Comparison of ENCODE assay signal across 3 cellular contexts in the genomic region with DNA sequence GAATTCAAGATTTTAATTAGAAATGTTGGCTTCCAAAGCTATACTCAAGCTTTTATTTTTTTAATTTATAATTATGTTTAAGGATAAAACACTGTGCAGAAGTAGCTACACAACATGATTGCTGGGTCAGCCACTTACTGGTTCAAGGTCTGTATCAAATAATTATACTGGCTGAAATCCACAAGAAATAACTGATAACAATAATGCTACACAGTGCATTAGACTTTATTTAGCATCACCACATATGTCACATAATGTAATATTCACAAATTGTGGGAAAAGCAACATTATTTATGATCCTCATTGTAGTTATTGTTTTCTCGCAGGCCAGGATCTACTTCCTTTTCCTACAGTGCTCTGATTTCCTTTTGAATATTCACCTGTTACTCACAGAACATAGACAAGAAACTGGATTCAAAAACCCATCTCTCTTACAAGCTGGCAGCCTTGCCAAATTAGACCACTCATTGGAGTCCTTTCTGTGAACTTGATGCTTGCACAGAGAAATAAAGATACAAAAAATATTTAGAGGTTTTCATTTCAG.
TF ChIP-seq lines count a peak whose summit lies in the region.

No MANE protein-coding gene starts in this region.

TF ChIP-seq in SK-N-SH, 30 proteins besides CTCF, POLR2A, EP300 and RAD21 (continued from another document):
- TF ChIP-seq, protein P1, sequence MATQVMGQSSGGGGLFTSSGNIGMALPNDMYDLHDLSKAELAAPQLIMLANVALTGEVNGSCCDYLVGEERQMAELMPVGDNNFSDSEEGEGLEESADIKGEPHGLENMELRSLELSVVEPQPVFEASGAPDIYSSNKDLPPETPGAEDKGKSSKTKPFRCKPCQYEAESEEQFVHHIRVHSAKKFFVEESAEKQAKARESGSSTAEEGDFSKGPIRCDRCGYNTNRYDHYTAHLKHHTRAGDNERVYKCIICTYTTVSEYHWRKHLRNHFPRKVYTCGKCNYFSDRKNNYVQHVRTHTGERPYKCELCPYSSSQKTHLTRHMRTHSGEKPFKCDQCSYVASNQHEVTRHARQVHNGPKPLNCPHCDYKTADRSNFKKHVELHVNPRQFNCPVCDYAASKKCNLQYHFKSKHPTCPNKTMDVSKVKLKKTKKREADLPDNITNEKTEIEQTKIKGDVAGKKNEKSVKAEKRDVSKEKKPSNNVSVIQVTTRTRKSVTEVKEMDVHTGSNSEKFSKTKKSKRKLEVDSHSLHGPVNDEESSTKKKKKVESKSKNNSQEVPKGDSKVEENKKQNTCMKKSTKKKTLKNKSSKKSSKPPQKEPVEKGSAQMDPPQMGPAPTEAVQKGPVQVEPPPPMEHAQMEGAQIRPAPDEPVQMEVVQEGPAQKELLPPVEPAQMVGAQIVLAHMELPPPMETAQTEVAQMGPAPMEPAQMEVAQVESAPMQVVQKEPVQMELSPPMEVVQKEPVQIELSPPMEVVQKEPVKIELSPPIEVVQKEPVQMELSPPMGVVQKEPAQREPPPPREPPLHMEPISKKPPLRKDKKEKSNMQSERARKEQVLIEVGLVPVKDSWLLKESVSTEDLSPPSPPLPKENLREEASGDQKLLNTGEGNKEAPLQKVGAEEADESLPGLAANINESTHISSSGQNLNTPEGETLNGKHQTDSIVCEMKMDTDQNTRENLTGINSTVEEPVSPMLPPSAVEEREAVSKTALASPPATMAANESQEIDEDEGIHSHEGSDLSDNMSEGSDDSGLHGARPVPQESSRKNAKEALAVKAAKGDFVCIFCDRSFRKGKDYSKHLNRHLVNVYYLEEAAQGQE (IDR thresholded peaks at IDR 0.05; ENCODE audit: low read depth, low read length) = no peak
- TF ChIP-seq SIN3A (IDR thresholded peaks at IDR 0.05; ENCODE audit: borderline replicate concordance, low read depth, low read length) = no peak
- peak; percentile 57; the same call in 1 of the 2 replicates for TF ChIP-seq RCOR1 (IDR thresholded peaks at IDR 0.05; ENCODE audit: low read length)
- TF ChIP-seq TCF12 (IDR thresholded peaks at IDR 0.05) = no peak
- TF ChIP-seq FOXJ3 (CRISPR knock-in tag; IDR thresholded peaks at IDR 0.05) = no peak

TF ChIP-seq in SK-N-SH treated with all-trans-retinoic acid at 6 μM for 48 hours, 23 proteins besides CTCF, POLR2A, EP300 and RAD21 (continued from another document):
- TF ChIP-seq, protein P2, sequence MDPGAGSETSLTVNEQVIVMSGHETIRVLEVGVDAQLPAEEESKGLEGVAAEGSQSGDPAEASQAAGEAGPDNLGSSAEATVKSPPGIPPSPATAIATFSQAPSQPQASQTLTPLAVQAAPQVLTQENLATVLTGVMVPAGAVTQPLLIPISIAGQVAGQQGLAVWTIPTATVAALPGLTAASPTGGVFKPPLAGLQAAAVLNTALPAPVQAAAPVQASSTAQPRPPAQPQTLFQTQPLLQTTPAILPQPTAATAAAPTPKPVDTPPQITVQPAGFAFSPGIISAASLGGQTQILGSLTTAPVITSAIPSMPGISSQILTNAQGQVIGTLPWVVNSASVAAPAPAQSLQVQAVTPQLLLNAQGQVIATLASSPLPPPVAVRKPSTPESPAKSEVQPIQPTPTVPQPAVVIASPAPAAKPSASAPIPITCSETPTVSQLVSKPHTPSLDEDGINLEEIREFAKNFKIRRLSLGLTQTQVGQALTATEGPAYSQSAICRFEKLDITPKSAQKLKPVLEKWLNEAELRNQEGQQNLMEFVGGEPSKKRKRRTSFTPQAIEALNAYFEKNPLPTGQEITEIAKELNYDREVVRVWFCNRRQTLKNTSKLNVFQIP (CRISPR knock-in tag; IDR thresholded peaks at IDR 0.05; ENCODE audit: borderline replicate concordance, low read depth) = no peak
- TF ChIP-seq ESRRG (CRISPR knock-in tag; IDR thresholded peaks at IDR 0.05) (no peak), OSR1 (CRISPR knock-in tag; IDR thresholded peaks at IDR 0.05) (no peak), ZNF70 (CRISPR knock-in tag; IDR thresholded peaks at IDR 0.05) (no peak), ZNF565 (CRISPR knock-in tag; conservative IDR thresholded peaks at IDR 0.05; ENCODE audit: low read depth) (no peak), TSHZ2 (CRISPR knock-in tag; IDR thresholded peaks at IDR 0.05) (no peak), CSDC2 (CRISPR knock-in tag; IDR thresholded peaks at IDR 0.05) (no peak), BACH2 (CRISPR knock-in tag; IDR thresholded peaks at IDR 0.05; ENCODE audit: borderline replicate concordance) (no peak), SNAI2 (CRISPR knock-in tag; IDR thresholded peaks at IDR 0.05) (no peak), RARB (CRISPR knock-in tag; IDR thresholded peaks at IDR 0.05) (no peak), PPARA (CRISPR knock-in tag; IDR thresholded peaks at IDR 0.05; ENCODE audit: borderline replicate concordance) (no peak), ZFP30 (CRISPR knock-in tag; IDR thresholded peaks at IDR 0.05) (no peak)
- TF ChIP-seq, protein P3, sequence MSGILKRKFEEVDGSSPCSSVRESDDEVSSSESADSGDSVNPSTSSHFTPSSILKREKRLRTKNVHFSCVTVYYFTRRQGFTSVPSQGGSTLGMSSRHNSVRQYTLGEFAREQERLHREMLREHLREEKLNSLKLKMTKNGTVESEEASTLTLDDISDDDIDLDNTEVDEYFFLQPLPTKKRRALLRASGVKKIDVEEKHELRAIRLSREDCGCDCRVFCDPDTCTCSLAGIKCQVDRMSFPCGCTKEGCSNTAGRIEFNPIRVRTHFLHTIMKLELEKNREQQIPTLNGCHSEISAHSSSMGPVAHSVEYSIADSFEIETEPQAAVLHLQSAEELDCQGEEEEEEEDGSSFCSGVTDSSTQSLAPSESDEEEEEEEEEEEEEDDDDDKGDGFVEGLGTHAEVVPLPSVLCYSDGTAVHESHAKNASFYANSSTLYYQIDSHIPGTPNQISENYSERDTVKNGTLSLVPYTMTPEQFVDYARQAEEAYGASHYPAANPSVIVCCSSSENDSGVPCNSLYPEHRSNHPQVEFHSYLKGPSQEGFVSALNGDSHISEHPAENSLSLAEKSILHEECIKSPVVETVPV (CRISPR knock-in tag; IDR thresholded peaks at IDR 0.05) = no peak
- TF ChIP-seq, protein P4, sequence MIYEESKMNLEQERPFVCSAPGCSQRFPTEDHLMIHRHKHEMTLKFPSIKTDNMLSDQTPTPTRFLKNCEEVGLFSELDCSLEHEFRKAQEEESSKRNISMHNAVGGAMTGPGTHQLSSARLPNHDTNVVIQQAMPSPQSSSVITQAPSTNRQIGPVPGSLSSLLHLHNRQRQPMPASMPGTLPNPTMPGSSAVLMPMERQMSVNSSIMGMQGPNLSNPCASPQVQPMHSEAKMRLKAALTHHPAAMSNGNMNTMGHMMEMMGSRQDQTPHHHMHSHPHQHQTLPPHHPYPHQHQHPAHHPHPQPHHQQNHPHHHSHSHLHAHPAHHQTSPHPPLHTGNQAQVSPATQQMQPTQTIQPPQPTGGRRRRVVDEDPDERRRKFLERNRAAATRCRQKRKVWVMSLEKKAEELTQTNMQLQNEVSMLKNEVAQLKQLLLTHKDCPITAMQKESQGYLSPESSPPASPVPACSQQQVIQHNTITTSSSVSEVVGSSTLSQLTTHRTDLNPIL (CRISPR knock-in tag; IDR thresholded peaks at IDR 0.05; ENCODE audit: low read depth) = no peak

TF ChIP-seq in endothelial cell of umbilical vein, 7 proteins besides CTCF, POLR2A, EP300 and RAD21 (continued from another document):
- TF ChIP-seq, protein P5, sequence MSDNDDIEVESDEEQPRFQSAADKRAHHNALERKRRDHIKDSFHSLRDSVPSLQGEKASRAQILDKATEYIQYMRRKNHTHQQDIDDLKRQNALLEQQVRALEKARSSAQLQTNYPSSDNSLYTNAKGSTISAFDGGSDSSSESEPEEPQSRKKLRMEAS (IDR thresholded peaks at IDR 0.05; ENCODE audit: insufficient read depth, insufficient read length) = no peak
